ENCODE assay signal across 22 cellular contexts in genomic region chr2:139911150-139911549, GRCh38.
DNase-seq lines count a peak whose midpoint lies in the region; ATAC-seq and TF ChIP-seq lines count a peak whose summit lies in the region.
"Had no signal": no experiment of that assay in that cellular context is flagged by ENCODE, and none has a peak within 500 bp of the region (broad histone marks: within the 10 kb centered on the region; RNA-seq: fewer than 3 reads in every experiment).

No MANE protein-coding gene starts in this region.

- no peaks in the 10 kb centered on the region for H3K4me1 Mint-ChIP-seq in GM23338
- H3K4me1 Mint-ChIP-seq in activated CD4-positive, alpha-beta T cell treated with anti-CD3 and anti-CD28 coated beads, Interleukin-2, amount 10 ng/mL, durations not matched to agents 24 days and 14 days: no peaks in the 10 kb centered on the region
- H3K4me1 Mint-ChIP-seq: B cell had no signal

- no peaks in the 10 kb centered on the region for H3K27me3 ChIP-seq in GM23338 (ENCODE audit: insufficient read depth)
- H3K27me3 ChIP-seq in trophoblast cell (ENCODE audit: insufficient read depth, low read length): no peaks in the 10 kb centered on the region
- H3K27me3 ChIP-seq: BLaER1 treated with 17β-estradiol and CSF1 and Interleukin-3, amounts not matched to agents 10 nM and 100 nM had no signal

- intact Hi-C loops in activated CD4-positive, alpha-beta T cell treated with anti-CD3 and anti-CD28 coated beads, Interleukin-2, amount 10 ng/mL, durations not matched to agents 24 days and 14 days (cut with micrococcal nuclease): no loop called here
- intact Hi-C loops in Right ventricle myocardium inferior (cut with DNase I): no loop called here

- no peak overlapping the region for H4K12ac ChIP-seq in trophoblast cell (ENCODE audit: low read depth, low read length)

- no peaks in the 10 kb centered on the region for H3K9me3 ChIP-seq in trophoblast cell (ENCODE audit: insufficient read depth, low read depth, low read length)

- DNase-seq in GM23338 (ENCODE audit: low spot score) (no peak), fibroblast of gingiva (ENCODE audit: low read depth) (peak; percentile 35), trophoblast cell (no peak), RPMI8226 (no peak), Right ventricle myocardium inferior (ENCODE audit: missing footprints) (no peak)
- no peak for DNase-seq in activated CD4-positive, alpha-beta T cell treated with anti-CD3 and anti-CD28 coated beads, Interleukin-2, amount 10 ng/mL, durations not matched to agents 24 days and 14 days
- DNase-seq: 8988T; AML-193; CD4-positive, alpha-beta T cell; CD8-positive, alpha-beta T cell; COR-L47; DMS 273 treated with DMSO at 0.1 percent for 48 hours; DMS153; DMS53; DMS79; DND-41; EL; GDM1 had no signal

- no peaks in the 10 kb centered on the region for H3K79me1 ChIP-seq in trophoblast cell (ENCODE audit: low read length)

- peaks cover 15% of the 10 kb centered on the region for H3K9me3 Mint-ChIP-seq in GM23338
- H3K9me3 Mint-ChIP-seq in activated CD4-positive, alpha-beta T cell treated with anti-CD3 and anti-CD28 coated beads, Interleukin-2, amount 10 ng/mL, durations not matched to agents 24 days and 14 days: peaks cover 14% of the 10 kb centered on the region

- no peak overlapping the region for H3K4me3 ChIP-seq in GM23338
- no peak overlapping the region for H3K4me3 ChIP-seq in trophoblast cell (ENCODE audit: low read depth, low read length)
- H3K4me3 ChIP-seq: BLaER1 treated with 17β-estradiol and CSF1 and Interleukin-3, amounts not matched to agents 10 nM and 100 nM; GM12878 had no signal

- 0 out of 2 replicates have a peak overlapping the region, but pooled peaks have one; percentile 64 for H2AFZ ChIP-seq in GM23338
- H2AFZ ChIP-seq in trophoblast cell (ENCODE audit: insufficient read depth, low read length, poor library complexity): no peak overlapping the region

- peak overlapping the region; percentile 27 for H3K9ac ChIP-seq in trophoblast cell (ENCODE audit: low read length)
- H3K9ac ChIP-seq: BLaER1 treated with 17β-estradiol and CSF1 and Interleukin-3, amounts not matched to agents 10 nM and 100 nM had no signal

- H4K20me1 ChIP-seq in GM23338 (replicated peaks; ENCODE audit: insufficient read depth): no peaks in the 10 kb centered on the region
- H4K20me1 ChIP-seq: BLaER1 treated with 17β-estradiol and CSF1 and Interleukin-3, amounts not matched to agents 10 nM and 100 nM had no signal

- H3K36me3 Mint-ChIP-seq in GM23338 (ENCODE audit: low read depth): peaks cover 8% of the 10 kb centered on the region; the same call in 2 of the 3 replicates
- no peaks in the 10 kb centered on the region for H3K36me3 Mint-ChIP-seq in activated CD4-positive, alpha-beta T cell treated with anti-CD3 and anti-CD28 coated beads, Interleukin-2, amount 10 ng/mL, durations not matched to agents 24 days and 14 days (ENCODE audit: low read depth)
- H3K36me3 Mint-ChIP-seq: CD8-positive, alpha-beta T cell had no signal

- H3K36me3 ChIP-seq in GM23338 (ENCODE audit: insufficient read depth): no peaks in the 10 kb centered on the region; the same call in 1 of the 2 replicates
- H3K36me3 ChIP-seq in trophoblast cell (ENCODE audit: control insufficient read depth in 1 of 2, insufficient read depth in 2 of 2, low read length in 2 of 2): no peaks in the 10 kb centered on the region
- H3K36me3 ChIP-seq: BLaER1 treated with 17β-estradiol and CSF1 and Interleukin-3, amounts not matched to agents 10 nM and 100 nM had no signal

- no peak overlapping the region for H3K4ac ChIP-seq in trophoblast cell (ENCODE audit: low read depth, low read length)

- H3K27ac Mint-ChIP-seq in GM23338: no peak overlapping the region
- no peak overlapping the region for H3K27ac Mint-ChIP-seq in activated CD4-positive, alpha-beta T cell treated with anti-CD3 and anti-CD28 coated beads, Interleukin-2, amount 10 ng/mL, durations not matched to agents 24 days and 14 days
- H3K27ac Mint-ChIP-seq: B cell; CD4-positive, alpha-beta T cell; CD8-positive, alpha-beta T cell had no signal

- no peak overlapping the region for H2AK5ac ChIP-seq in trophoblast cell (ENCODE audit: low read length)

- no peak overlapping the region for H3K14ac ChIP-seq in trophoblast cell (ENCODE audit: low read length)

- H2BK12ac ChIP-seq in trophoblast cell (ENCODE audit: low read length): no peak overlapping the region

- H3F3A ChIP-seq in GM23338 (replicated peaks; ENCODE audit: low read depth): no peaks in the 10 kb centered on the region

- H3K18ac ChIP-seq in trophoblast cell (ENCODE audit: low read length): no peak overlapping the region

- no CpG with 5 or more reads among the region's 3 CpGs for WGBS in trophoblast cell (ENCODE audit: extremely low coverage, insufficient coverage, insufficient read length)

- H3K4me2 ChIP-seq in GM23338 (no peak overlapping the region), trophoblast cell (ENCODE audit: low read length) (no peak overlapping the region)
- H3K4me2 ChIP-seq: BLaER1 treated with 17β-estradiol and CSF1 and Interleukin-3, amounts not matched to agents 10 nM and 100 nM had no signal

- H4K8ac ChIP-seq in trophoblast cell (ENCODE audit: low read depth, low read length): no peak overlapping the region

- H3K23ac ChIP-seq in trophoblast cell (ENCODE audit: low read length): no peak overlapping the region

- H3K79me2 ChIP-seq in GM23338 (replicated peaks; ENCODE audit: insufficient read depth): no peaks in the 10 kb centered on the region
- H3K79me2 ChIP-seq in trophoblast cell (ENCODE audit: control insufficient read depth, insufficient read depth, low read length, poor library complexity): no peaks in the 10 kb centered on the region

- no peak overlapping the region for H4K91ac ChIP-seq in trophoblast cell (ENCODE audit: low read depth, low read length)

- H3K4me1 ChIP-seq in GM23338 (ENCODE audit: insufficient read depth) (no peaks in the 10 kb centered on the region), trophoblast cell (ENCODE audit: control insufficient read depth in 1 of 2, insufficient read depth in 2 of 2, low read length in 2 of 2) (no peaks in the 10 kb centered on the region)
- H3K4me1 ChIP-seq: BLaER1 treated with 17β-estradiol and CSF1 and Interleukin-3, amounts not matched to agents 10 nM and 100 nM had no signal

- ATAC-seq in GM23338: no peak
- ATAC-seq in Right ventricle myocardium inferior: no peak
- ATAC-seq: CD8-positive, alpha-beta T cell; GM12878 had no signal

- no peaks in the 10 kb centered on the region for H3K27me3 Mint-ChIP-seq in GM23338 (ENCODE audit: insufficient read depth, low read depth, poor library complexity)
- H3K27me3 Mint-ChIP-seq in activated CD4-positive, alpha-beta T cell treated with anti-CD3 and anti-CD28 coated beads, Interleukin-2, amount 10 ng/mL, durations not matched to agents 24 days and 14 days: no peaks in the 10 kb centered on the region
- H3K27me3 Mint-ChIP-seq: B cell; CD4-positive, alpha-beta T cell had no signal

- H3K9me2 ChIP-seq in GM23338 (ENCODE audit: insufficient read depth): no peaks in the 10 kb centered on the region

- H3K27ac ChIP-seq in GM23338 (ENCODE audit: low read depth) (no peak overlapping the region), trophoblast cell (ENCODE audit: low read depth, low read length) (no peak overlapping the region)
- H3K27ac ChIP-seq: BLaER1 treated with 17β-estradiol and CSF1 and Interleukin-3, amounts not matched to agents 10 nM and 100 nM; C4-2B had no signal

- no peak for TF ChIP-seq CTCF in GM23338 (conservative IDR thresholded peaks at IDR 0.05; ENCODE audit: low read depth in 2 of 2)

- no peak overlapping the region for H3K4me3 Mint-ChIP-seq in GM23338
- H3K4me3 Mint-ChIP-seq in activated CD4-positive, alpha-beta T cell treated with anti-CD3 and anti-CD28 coated beads, Interleukin-2, amount 10 ng/mL, durations not matched to agents 24 days and 14 days: no peak overlapping the region
- H3K4me3 Mint-ChIP-seq: B cell; CD4-positive, alpha-beta T cell; CD8-positive, alpha-beta T cell had no signal

- no peak overlapping the region for H2BK120ac ChIP-seq in trophoblast cell (ENCODE audit: insufficient read depth, low read length, poor library complexity)

- H2BK5ac ChIP-seq in trophoblast cell (ENCODE audit: low read depth, low read length, poor library complexity): no peak overlapping the region

TF ChIP-seq in GM23338, 12 proteins besides CTCF, POLR2A, EP300 and RAD21 (continues in another document):
- no peak for TF ChIP-seq ZNF114 (CRISPR knock-in tag; IDR thresholded peaks at IDR 0.05)
- no peak for TF ChIP-seq POLR2AphosphoS5 (IDR thresholded peaks at IDR 0.05; ENCODE audit: low read depth)
- TF ChIP-seq JUNB (IDR thresholded peaks at IDR 0.05; ENCODE audit: unreplicated experiment): no peak
- TF ChIP-seq CREB1 (CRISPR knock-in tag; IDR thresholded peaks at IDR 0.05; ENCODE audit: low read depth): no peak
- no peak for TF ChIP-seq ETS1 (IDR thresholded peaks at IDR 0.05)
